In genomic region chr17:80269405-80269807, GRCh38 we compare ENCODE assay signal across 34 cellular contexts.
"Had no signal": no experiment of that assay in that cellular context is flagged by ENCODE, and none has a peak within 500 bp of the region (broad histone marks: within the 10 kb centered on the region; RNA-seq: fewer than 3 reads in every experiment).

No MANE protein-coding gene starts in this region.

- H3K9me3 Mint-ChIP-seq: activated B cell treated with CpG ODN at 0.5 μM for 24 hours; activated CD4-positive, alpha-beta memory T cell treated with anti-CD3 and anti-CD28 coated beads for 36 hours; activated naive CD4-positive, alpha-beta T cell treated with anti-CD3 and anti-CD28 coated beads, Interleukin-2, amount 10 ng/mL, durations not matched to agents 7 days and 5 days; T-helper 1 cell treated with Interleukin-12 subunit alpha and Interleukin-12 subunit beta and Interleukin-4 antibody, amounts not matched to agents 30 μg/mL and 1 μg/mL, for 36 hours; T-helper 2 cell treated with Interferon-gamma antibody and Interleukin-4, amounts not matched to agents 5 μg/mL and 100 μg/mL, for 36 hours had no signal

- ATAC-seq: activated naive CD8-positive, alpha-beta T cell treated with anti-CD3 and anti-CD28 coated beads, Interleukin-2, amount 50 U/mL, for 24 hours; PC-3 had no signal

- H3K27ac Mint-ChIP-seq: activated B cell treated with CpG ODN at 0.5 μM for 24 hours; activated naive CD4-positive, alpha-beta T cell treated with anti-CD3 and anti-CD28 coated beads, Interleukin-2, amount 10 ng/mL, durations not matched to agents 7 days and 5 days; activated naive CD8-positive, alpha-beta T cell treated with anti-CD3 and anti-CD28 coated beads, Interleukin-2, amount 50 U/mL, for 24 hours; T-helper 1 cell treated with Interleukin-12 subunit alpha and Interleukin-12 subunit beta and Interleukin-4 antibody, amounts not matched to agents 30 μg/mL and 1 μg/mL, for 36 hours; T-helper 2 cell treated with Interferon-gamma antibody and Interleukin-4, amounts not matched to agents 5 μg/mL and 100 μg/mL, for 36 hours had no signal

- DNase-seq: activated B cell treated with CpG ODN at 0.5 μM for 24 hours; activated CD4-positive, alpha-beta memory T cell treated with anti-CD3 and anti-CD28 coated beads for 36 hours; activated CD4-positive, alpha-beta T cell treated with anti-CD3 and anti-CD28 coated beads for 4 hours; activated CD4-positive, alpha-beta T cell treated with anti-CD3 and anti-CD28 coated beads, Interleukin-2, amount 50 U/mL, for 1 hour; activated CD4-positive, CD25-positive, alpha-beta regulatory T cell treated with anti-CD3 and anti-CD28 coated beads, Interleukin-2, amount 50 U/mL, for 72 hours; activated CD8-positive, alpha-beta memory T cell treated with anti-CD3 and anti-CD28 coated beads, Interleukin-2, amount 50 U/mL, for 4 hours; activated effector memory CD4-positive, alpha-beta T cell treated with Interleukin-2 at 50 U/mL for 16 hours; activated naive CD4-positive, alpha-beta T cell treated with anti-CD3 and anti-CD28 coated beads, Interleukin-2, amount 10 ng/mL, durations not matched to agents 7 days and 5 days; activated naive CD8-positive, alpha-beta T cell treated with anti-CD3 and anti-CD28 coated beads, Interleukin-2, amount 50 U/mL, for 24 hours; activated T-cell treated with anti-CD3 and anti-CD28 coated beads, Interleukin-2, amount 50 U/mL, for 48 hours; cerebellar nuclear complex; MM.1S; MV-4-11; NCI-H1092; NCI-H146; NCI-H187 treated with DMSO at 0.1 percent for 48 hours; NCI-H2081; NCI-H2171 treated with DMSO at 0.1 percent for 48 hours; NCI-H2227 treated with DMSO at 0.1 percent for 48 hours; NCI-H446; NCI-H510A treated with DMSO at 0.1 percent for 48 hours; NCI-H774; PC-3; Peyer's patch; RPMI8226; SHP77 treated with DMSO at 0.1 percent for 48 hours; SK-N-SH had no signal

- H3K4me3 ChIP-seq: Peyer's patch, SJSA1 had no signal

- H3K27ac ChIP-seq: Peyer's patch, SJSA1 had no signal

- H3K9me3 ChIP-seq: Peyer's patch, SJSA1, SK-N-SH had no signal

- H3K27me3 Mint-ChIP-seq: activated B cell treated with CpG ODN at 0.5 μM for 24 hours; activated CD4-positive, alpha-beta memory T cell treated with anti-CD3 and anti-CD28 coated beads for 36 hours; activated naive CD4-positive, alpha-beta T cell treated with anti-CD3 and anti-CD28 coated beads, Interleukin-2, amount 10 ng/mL, durations not matched to agents 7 days and 5 days; activated naive CD8-positive, alpha-beta T cell; activated naive CD8-positive, alpha-beta T cell treated with anti-CD3 and anti-CD28 coated beads, Interleukin-2, amount 50 U/mL, for 24 hours; brain had no signal

- H3K9ac ChIP-seq: SK-N-SH had no signal

- H3K4me3 Mint-ChIP-seq: activated B cell treated with CpG ODN at 0.5 μM for 24 hours; activated CD4-positive, alpha-beta memory T cell treated with anti-CD3 and anti-CD28 coated beads for 36 hours; activated naive CD4-positive, alpha-beta T cell treated with anti-CD3 and anti-CD28 coated beads, Interleukin-2, amount 10 ng/mL, durations not matched to agents 7 days and 5 days; activated naive CD8-positive, alpha-beta T cell; activated naive CD8-positive, alpha-beta T cell treated with anti-CD3 and anti-CD28 coated beads, Interleukin-2, amount 50 U/mL, for 24 hours; T-helper 1 cell treated with Interleukin-12 subunit alpha and Interleukin-12 subunit beta and Interleukin-4 antibody, amounts not matched to agents 30 μg/mL and 1 μg/mL, for 36 hours; T-helper 2 cell treated with Interferon-gamma antibody and Interleukin-4, amounts not matched to agents 5 μg/mL and 100 μg/mL, for 36 hours had no signal

- FAIRE-seq: bronchial epithelial cell, TTC549 had no signal

- H3K4me2 ChIP-seq: SK-N-SH had no signal

- H3K27me3 ChIP-seq: Peyer's patch, SJSA1 had no signal
